32 cellular contexts compared by ENCODE assay signal in the genomic region with DNA sequence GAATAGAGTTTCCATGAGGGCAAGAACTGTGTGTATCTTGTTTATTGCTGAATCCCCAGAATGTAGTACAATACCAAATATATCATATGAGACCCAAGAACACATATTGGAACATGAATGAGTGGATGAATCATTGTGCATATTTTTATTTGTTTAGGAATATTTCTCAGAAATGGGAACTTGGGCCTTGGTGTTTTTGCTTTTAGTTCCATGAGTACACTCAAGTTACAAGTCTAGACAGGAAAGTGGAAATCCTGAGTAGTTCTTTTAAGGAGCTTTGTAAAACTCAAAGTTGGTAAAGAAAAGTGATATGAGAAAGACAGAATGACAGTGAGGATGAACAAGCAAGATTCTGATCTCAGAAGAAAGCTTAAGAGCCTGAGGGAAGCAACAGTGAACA.
"Had no signal": no experiment of that assay in that cellular context is flagged by ENCODE, and none has a peak within 500 bp of the region (broad histone marks: within the 10 kb centered on the region; RNA-seq: fewer than 3 reads in every experiment).

No MANE protein-coding gene starts in this region.

- H3K27me3 ChIP-seq: adrenal gland, body of pancreas, neutrophil, pancreas, thyroid gland, upper lobe of left lung, vagina had no signal

- H3K27ac Mint-ChIP-seq: activated CD8-positive, alpha-beta memory T cell treated with anti-CD3 and anti-CD28 coated beads, Interleukin-2, amount 10 ng/mL, durations not matched to agents 7 days and 5 days; activated CD8-positive, alpha-beta T cell treated with anti-CD3 and anti-CD28 coated beads, Interleukin-2, amount 10 ng/mL, durations not matched to agents 7 days and 5 days; activated naive CD8-positive, alpha-beta T cell; activated T-cell treated with anti-CD3 and anti-CD28 coated beads, Interleukin-2, amount 50 U/mL, for 72 hours; immature natural killer cell; nephron; stimulated activated memory B cell treated with anti-CD40 and anti-IgM and Interleukin-4, amounts not matched to agents 10 μg/mL and 1 μg/mL and 100 μg/mL, for 72 hours; stimulated activated naive CD8-positive, alpha-beta T cell treated with anti-CD3 and anti-CD28 coated beads, Interleukin-15, amount 100 ng/mL, for 72 hours; T-helper 17 cell had no signal

- ATAC-seq: activated CD8-positive, alpha-beta memory T cell treated with anti-CD3 and anti-CD28 coated beads, Interleukin-2, amount 10 ng/mL, durations not matched to agents 7 days and 5 days; activated CD8-positive, alpha-beta T cell treated with anti-CD3 and anti-CD28 coated beads, Interleukin-2, amount 10 ng/mL, durations not matched to agents 7 days and 5 days; activated T-cell treated with anti-CD3 and anti-CD28 coated beads, Interleukin-2, amount 50 U/mL, for 72 hours; body of pancreas; lower lobe of right lung; pancreas; sciatic nerve; stimulated activated memory B cell treated with anti-CD40 and anti-IgM and Interleukin-4, amounts not matched to agents 10 μg/mL and 1 μg/mL and 100 μg/mL, for 72 hours; stimulated activated naive CD8-positive, alpha-beta T cell treated with anti-CD3 and anti-CD28 coated beads, Interleukin-15, amount 100 ng/mL, for 72 hours; T-helper 17 cell had no signal

- H3K4me1 Mint-ChIP-seq: activated CD8-positive, alpha-beta memory T cell treated with anti-CD3 and anti-CD28 coated beads, Interleukin-2, amount 10 ng/mL, durations not matched to agents 7 days and 5 days; immature natural killer cell; nephron; stimulated activated memory B cell treated with anti-CD40 and anti-IgM and Interleukin-4, amounts not matched to agents 10 μg/mL and 1 μg/mL and 100 μg/mL, for 72 hours; stimulated activated naive CD8-positive, alpha-beta T cell treated with anti-CD3 and anti-CD28 coated beads, Interleukin-15, amount 100 ng/mL, for 72 hours; T-helper 17 cell had no signal

- H3K27me3 Mint-ChIP-seq: activated CD8-positive, alpha-beta memory T cell treated with anti-CD3 and anti-CD28 coated beads, Interleukin-2, amount 10 ng/mL, durations not matched to agents 7 days and 5 days; activated naive CD8-positive, alpha-beta T cell; stimulated activated memory B cell treated with anti-CD40 and anti-IgM and Interleukin-4, amounts not matched to agents 10 μg/mL and 1 μg/mL and 100 μg/mL, for 72 hours; stimulated activated naive CD8-positive, alpha-beta T cell treated with anti-CD3 and anti-CD28 coated beads, Interleukin-15, amount 100 ng/mL, for 72 hours; T-helper 17 cell had no signal

- H3K4me3 ChIP-seq: adrenal gland, body of pancreas, lower lobe of right lung, pancreas, prostate gland, thyroid gland, upper lobe of left lung, vagina had no signal

- H3K36me3 Mint-ChIP-seq: activated CD8-positive, alpha-beta memory T cell treated with anti-CD3 and anti-CD28 coated beads, Interleukin-2, amount 10 ng/mL, durations not matched to agents 7 days and 5 days; activated naive CD8-positive, alpha-beta T cell; stimulated activated memory B cell treated with anti-CD40 and anti-IgM and Interleukin-4, amounts not matched to agents 10 μg/mL and 1 μg/mL and 100 μg/mL, for 72 hours had no signal

- DNase-seq: activated CD4-positive, alpha-beta T cell treated with anti-CD3 and anti-CD28 coated beads for 1 hour; activated CD4-positive, alpha-beta T cell treated with anti-CD3 and anti-CD28 coated beads, Interleukin-2, amount 50 U/mL, for 1 hour; activated CD8-positive, alpha-beta memory T cell treated with anti-CD3 and anti-CD28 coated beads, Interleukin-2, amount 10 ng/mL, durations not matched to agents 7 days and 5 days; activated CD8-positive, alpha-beta T cell treated with anti-CD3 and anti-CD28 coated beads, Interleukin-2, amount 10 ng/mL, durations not matched to agents 7 days and 5 days; activated effector memory CD4-positive, alpha-beta T cell treated with Interleukin-2 at 50 U/mL for 16 hours; activated naive CD4-positive, alpha-beta T cell treated with Interleukin-2 at 50 U/mL for 16 hours; activated T-cell treated with anti-CD3 and anti-CD28 coated beads, Interleukin-2, amount 50 U/mL, for 72 hours; adrenal gland; aorta; body of pancreas; head of caudate nucleus; hypothalamus; immature natural killer cell; lower lobe of right lung; mesendoderm; pancreas; retina; small intestine; stimulated activated CD4-positive, alpha-beta T cell treated with anti-CD3 and anti-CD28 coated beads, Interleukin-1b, Interleukin-23, amount 100 ng/mL, for 48 hours; stimulated activated CD4-positive, alpha-beta T cell treated with anti-CD3 and anti-CD28 coated beads, Interleukin-4, amount 100 ng/mL, for 4 hours; stimulated activated CD8-positive, alpha-beta memory T cell treated with anti-CD3 and anti-CD28 coated beads, Interleukin-4, amount 100 ng/mL, for 48 hours; stimulated activated naive CD8-positive, alpha-beta T cell treated with anti-CD3 and anti-CD28 coated beads, Interleukin-15, amount 100 ng/mL, for 72 hours; T-helper 17 cell; thyroid gland; upper lobe of left lung had no signal

- H3K4me3 Mint-ChIP-seq: activated CD8-positive, alpha-beta memory T cell treated with anti-CD3 and anti-CD28 coated beads, Interleukin-2, amount 10 ng/mL, durations not matched to agents 7 days and 5 days; activated CD8-positive, alpha-beta T cell treated with anti-CD3 and anti-CD28 coated beads, Interleukin-2, amount 10 ng/mL, durations not matched to agents 7 days and 5 days; activated naive CD8-positive, alpha-beta T cell; activated T-cell treated with anti-CD3 and anti-CD28 coated beads, Interleukin-2, amount 50 U/mL, for 72 hours; immature natural killer cell; nephron; stimulated activated memory B cell treated with anti-CD40 and anti-IgM and Interleukin-4, amounts not matched to agents 10 μg/mL and 1 μg/mL and 100 μg/mL, for 72 hours; stimulated activated naive CD8-positive, alpha-beta T cell treated with anti-CD3 and anti-CD28 coated beads, Interleukin-15, amount 100 ng/mL, for 72 hours; T-helper 17 cell had no signal

- H3K9me3 ChIP-seq: adrenal gland, body of pancreas, lower lobe of right lung, neutrophil, pancreas, prostate gland, thyroid gland, upper lobe of left lung, vagina had no signal

- H3K36me3 ChIP-seq: adrenal gland, lower lobe of right lung, neutrophil, pancreas, prostate gland, thyroid gland, upper lobe of left lung, vagina had no signal

- H3K27ac ChIP-seq: adrenal gland, body of pancreas, lower lobe of right lung, neutrophil, pancreas, prostate gland, thyroid gland, upper lobe of left lung, vagina had no signal

- H3K4me1 ChIP-seq: adrenal gland, body of pancreas, lower lobe of right lung, pancreas, prostate gland, thyroid gland, upper lobe of left lung, vagina had no signal

- H3K9me3 Mint-ChIP-seq: activated T-cell treated with anti-CD3 and anti-CD28 coated beads, Interleukin-2, amount 50 U/mL, for 72 hours; immature natural killer cell; stimulated activated memory B cell treated with anti-CD40 and anti-IgM and Interleukin-4, amounts not matched to agents 10 μg/mL and 1 μg/mL and 100 μg/mL, for 72 hours had no signal
